11 cellular contexts compared by ENCODE assay signal in genomic region chr14:51844482-51844881, GRCh38. TPM values are rescaled to one million over a fixed set of nuclear protein-coding genes. Genes with fewer than 3 reads are reported as not detected.
DNase-seq lines count a peak whose midpoint lies in the region; ATAC-seq and TF ChIP-seq lines count a peak whose summit lies in the region.
"Had no signal": no experiment of that assay in that cellular context is flagged by ENCODE, and none has a peak within 500 bp of the region (broad histone marks: within the 10 kb centered on the region; RNA-seq: fewer than 3 reads in every experiment).

No MANE protein-coding gene starts in this region.

- H3K36me3 Mint-ChIP-seq in CD8-positive, alpha-beta T cell: no peaks in the 10 kb centered on the region
- H3K36me3 Mint-ChIP-seq in activated CD8-positive, alpha-beta T cell treated with anti-CD3 and anti-CD28 coated beads, Interleukin-2, amount 10 ng/mL, durations not matched to agents 7 days and 5 days (ENCODE audit: low read depth): peaks cover 23% of the 10 kb centered on the region
- no peaks in the 10 kb centered on the region for H3K36me3 Mint-ChIP-seq in progenitor cell of endocrine pancreas (ENCODE audit: insufficient read depth)

- H3K27ac Mint-ChIP-seq in CD8-positive, alpha-beta T cell: peak overlapping the region; percentile 41
- peak overlapping the region; percentile 66 for H3K27ac Mint-ChIP-seq in activated CD8-positive, alpha-beta T cell treated with anti-CD3 and anti-CD28 coated beads, Interleukin-2, amount 10 ng/mL, durations not matched to agents 7 days and 5 days
- H3K27ac Mint-ChIP-seq in progenitor cell of endocrine pancreas: no peak overlapping the region

- 72 to 90% (median 74%) methylated on average over 4 of the region's 4 CpGs for WGBS in adrenal gland, 4 donors

- H3K4me3 ChIP-seq in CD8-positive, alpha-beta T cell (ENCODE audit: low read depth, low read length): no peak overlapping the region
- H3K4me3 ChIP-seq in adrenal gland: no peak overlapping the region
- H3K4me3 ChIP-seq: thyroid gland had no signal

- peaks cover 51% of the 10 kb centered on the region for H3K4me1 Mint-ChIP-seq in CD8-positive, alpha-beta T cell (ENCODE audit: low read depth)
- peaks cover 59% of the 10 kb centered on the region for H3K4me1 Mint-ChIP-seq in activated CD8-positive, alpha-beta T cell treated with anti-CD3 and anti-CD28 coated beads, Interleukin-2, amount 10 ng/mL, durations not matched to agents 7 days and 5 days (ENCODE audit: low read depth)
- H3K4me1 Mint-ChIP-seq in progenitor cell of endocrine pancreas (ENCODE audit: low read depth): peaks cover 9% of the 10 kb centered on the region

- intact Hi-C loops in CD8-positive, alpha-beta T cell (cut with DNase I, micrococcal nuclease): loop anchor here in 1 of 2 experiments (5.0 to 10.0 kb wide), 2 partner anchors 192 to 1310 kb away; partner anchors contain the start of genes DDHD1 and FRMD6
- intact Hi-C loops in adrenal gland (cut with DNase I): no loop called here

- TF ChIP-seq POLR2A in adrenal gland (IDR thresholded peaks at IDR 0.05): no peak

- H3K27me3 ChIP-seq in CD8-positive, alpha-beta T cell (ENCODE audit: insufficient read depth, low read length): no peaks in the 10 kb centered on the region
- no peaks in the 10 kb centered on the region for H3K27me3 ChIP-seq in adrenal gland
- H3K27me3 ChIP-seq: thyroid gland had no signal

- H3K27ac ChIP-seq in CD8-positive, alpha-beta T cell (ENCODE audit: low read depth, low read length): no peak overlapping the region
- H3K27ac ChIP-seq in adrenal gland: no peak overlapping the region
- H3K27ac ChIP-seq: thyroid gland had no signal

- H3K36me3 ChIP-seq in CD8-positive, alpha-beta T cell (ENCODE audit: insufficient read depth, low read length): no peaks in the 10 kb centered on the region
- H3K36me3 ChIP-seq in adrenal gland (replicated peaks in 1 of 2): no peaks in the 10 kb centered on the region
- H3K36me3 ChIP-seq: thyroid gland had no signal

- H3K9me3 Mint-ChIP-seq in CD8-positive, alpha-beta T cell: peaks cover 6% of the 10 kb centered on the region
- H3K9me3 Mint-ChIP-seq in activated CD8-positive, alpha-beta T cell treated with anti-CD3 and anti-CD28 coated beads, Interleukin-2, amount 10 ng/mL, durations not matched to agents 7 days and 5 days (ENCODE audit: insufficient read depth): peaks cover 16% of the 10 kb centered on the region
- H3K9me3 Mint-ChIP-seq in progenitor cell of endocrine pancreas (ENCODE audit: low read depth): no peaks in the 10 kb centered on the region

- CTCF ChIA-PET in CD8-positive, alpha-beta T cell (lab: Charles Lee): interaction anchor here (1.1 to 3.2 kb wide), 2 partner anchors 14 to 135 kb away, joined by 3 to 19 read pairs; no protein-coding TSS in a partner anchor
- CTCF ChIA-PET in activated CD8-positive, alpha-beta T cell treated with anti-CD3 and anti-CD28 coated beads, Interleukin-2, amount 10 ng/mL, durations not matched to agents 7 days and 5 days (lab: Charles Lee): interaction anchor here (0.9 to 1.2 kb wide), 2 partner anchors 17 to 134 kb away, joined by 3 to 5 read pairs; partner anchors contain the start of gene GNG2

- no peak for DNase-seq in CD8-positive, alpha-beta T cell
- DNase-seq in activated CD8-positive, alpha-beta T cell treated with anti-CD3 and anti-CD28 coated beads, Interleukin-2, amount 10 ng/mL, durations not matched to agents 7 days and 5 days: no peak
- DNase-seq in progenitor cell of endocrine pancreas (ENCODE audit: low spot score, unreplicated experiment) (no peak), NCI-H774 (lab: John Stamatoyannopoulos, UW) (no peak), adrenal gland (no peak), NCI-H1048 (lab: John Stamatoyannopoulos, UW) (no peak)
- DNase-seq: NCI-H69, thyroid gland had no signal

- no peak overlapping the region for H3K4me3 Mint-ChIP-seq in CD8-positive, alpha-beta T cell
- no peak overlapping the region for H3K4me3 Mint-ChIP-seq in activated CD8-positive, alpha-beta T cell treated with anti-CD3 and anti-CD28 coated beads, Interleukin-2, amount 10 ng/mL, durations not matched to agents 7 days and 5 days
- H3K4me3 Mint-ChIP-seq in progenitor cell of endocrine pancreas (ENCODE audit: low read depth): no peak overlapping the region

- no peak for TF ChIP-seq CTCF in CD8-positive, alpha-beta T cell (IDR thresholded peaks at IDR 0.05)
- TF ChIP-seq CTCF in progenitor cell of endocrine pancreas (IDR thresholded peaks at IDR 0.05; ENCODE audit: unreplicated experiment) (no peak), adrenal gland (IDR thresholded peaks at IDR 0.05) (no peak)

- no peaks in the 10 kb centered on the region for H3K27me3 Mint-ChIP-seq in CD8-positive, alpha-beta T cell (ENCODE audit: low read depth)
- peaks cover 4% of the 10 kb centered on the region for H3K27me3 Mint-ChIP-seq in activated CD8-positive, alpha-beta T cell treated with anti-CD3 and anti-CD28 coated beads, Interleukin-2, amount 10 ng/mL, durations not matched to agents 7 days and 5 days (ENCODE audit: low read depth)
- peaks cover 12% of the 10 kb centered on the region for H3K27me3 Mint-ChIP-seq in progenitor cell of endocrine pancreas

- no peak for ATAC-seq in CD8-positive, alpha-beta T cell
- peak; percentile 41 for ATAC-seq in GM19463 (IDR thresholded peaks at IDR 0.05; ENCODE audit: unreplicated experiment)
- peak; percentile 25 for ATAC-seq in HG03108 (IDR thresholded peaks at IDR 0.05; ENCODE audit: unreplicated experiment)
- no peak for ATAC-seq in activated CD8-positive, alpha-beta T cell treated with anti-CD3 and anti-CD28 coated beads, Interleukin-2, amount 10 ng/mL, durations not matched to agents 7 days and 5 days
- ATAC-seq: HepG2 had no signal

- H3K4me1 ChIP-seq in CD8-positive, alpha-beta T cell (ENCODE audit: insufficient read depth, low read length): peaks cover 34% of the 10 kb centered on the region
- H3K4me1 ChIP-seq in adrenal gland (replicated peaks in 1 of 2): no peaks in the 10 kb centered on the region
- H3K4me1 ChIP-seq: thyroid gland had no signal

- H3K9me3 ChIP-seq in CD8-positive, alpha-beta T cell (ENCODE audit: low read length): no peaks in the 10 kb centered on the region
- no peaks in the 10 kb centered on the region for H3K9me3 ChIP-seq in adrenal gland (replicated peaks in 1 of 3)
- H3K9me3 ChIP-seq: thyroid gland had no signal

- POLR2A ChIA-PET in CD8-positive, alpha-beta T cell (lab: Charles Lee): no interaction called here
- POLR2A ChIA-PET in activated CD8-positive, alpha-beta T cell treated with anti-CD3 and anti-CD28 coated beads, Interleukin-2, amount 10 ng/mL, durations not matched to agents 7 days and 5 days (lab: Charles Lee): interaction anchor here (10.8 kb wide), 1 partner anchor 20 kb away, joined by 366 read pairs; the partner anchor contains the start of gene GNG2

RNA-seq across cellular contexts. Expression of gene GNG2, which starts 15.9 kb away (rescaled TPM):
- 100 to 1,000 TPM; 166 to 169 TPM for total RNA-seq in CD8-positive, alpha-beta T cell
- 100 to 1,000 TPM; 293 to 302 TPM for total RNA-seq in activated CD8-positive, alpha-beta T cell treated with anti-CD3 and anti-CD28 coated beads, Interleukin-2, amount 10 ng/mL, durations not matched to agents 7 days and 5 days
- total RNA-seq in progenitor cell of endocrine pancreas: 8.8 and 9.3 TPM in 2 replicates
- total RNA-seq in adrenal gland: 10 to 100 TPM in 7 of 8 donors, 1 to 10 TPM in 1; 9.3 to 61.4 (median 20.7) TPM
- polyA plus RNA-seq in adrenal gland: 10 to 100 TPM in 2 of 3 donors, 1 to 10 TPM in 1; 6.7 to 35.4 (median 14.0) TPM
- total RNA-seq: HepG2 had no signal
- polyA plus RNA-seq: HepG2 had no signal

Comparison
In these comparisons a context has a peak if more than half of its experiments do, and no peak if none do; other contexts are left out.
1. ATAC-seq: peak in GM19463 (single experiment) and HG03108 (single experiment); none in CD8-positive, alpha-beta T cell (single experiment) and activated CD8-positive, alpha-beta T cell treated with anti-CD3 and anti-CD28 coated beads, Interleukin-2, amount 10 ng/mL, durations not matched to agents 7 days and 5 days (single experiment).